In genomic region chr4:158125325-158125724, GRCh38 we compare ENCODE assay signal across 1 cellular context.
TF ChIP-seq lines count a peak whose summit lies in the region.

No MANE protein-coding gene starts in this region.

TF ChIP-seq in IMR-90, 13 proteins besides CTCF, POLR2A, EP300 and RAD21:
- TF ChIP-seq ELK1 (IDR thresholded peaks at IDR 0.05; ENCODE audit: borderline replicate concordance, low read depth, low read length) (no peak), CEBPB (IDR thresholded peaks at IDR 0.05; ENCODE audit: low read depth, low read length) (no peak), NFE2L2 (IDR thresholded peaks at IDR 0.05; ENCODE audit: low read depth, low read length) (no peak), USF2 (IDR thresholded peaks at IDR 0.05; ENCODE audit: low read depth, low read length) (no peak), SMC3 (IDR thresholded peaks at IDR 0.05; ENCODE audit: low read depth, low read length) (no peak)
